ENCODE assay signal across 14 cellular contexts in genomic region chr2:197941715-197942114, GRCh38.
DNase-seq lines count a peak whose midpoint lies in the region; ATAC-seq and TF ChIP-seq lines count a peak whose summit lies in the region.
"Had no signal": no experiment of that assay in that cellular context is flagged by ENCODE, and none has a peak within 500 bp of the region (broad histone marks: within the 10 kb centered on the region; RNA-seq: fewer than 3 reads in every experiment).

No MANE protein-coding gene starts in this region.

- H3K36me3 ChIP-seq in neural progenitor cell = no peaks in the 10 kb centered on the region
- H3K36me3 ChIP-seq: BLaER1 had no signal

- H3K4me1 Mint-ChIP-seq in activated CD4-positive, alpha-beta T cell treated with anti-CD3 and anti-CD28 coated beads for 36 hours = peaks cover 68% of the 10 kb centered on the region
- peaks cover 25% of the 10 kb centered on the region for H3K4me1 Mint-ChIP-seq in stimulated activated naive CD8-positive, alpha-beta T cell treated with anti-CD3 and anti-CD28 coated beads, Interleukin-15, amount 100 ng/mL, for 72 hours
- peaks cover 7% of the 10 kb centered on the region for H3K4me1 Mint-ChIP-seq in neural progenitor cell

- H3K27ac Mint-ChIP-seq in activated CD4-positive, alpha-beta T cell treated with anti-CD3 and anti-CD28 coated beads for 36 hours = no peak overlapping the region
- no peak overlapping the region for H3K27ac Mint-ChIP-seq in stimulated activated naive CD8-positive, alpha-beta T cell treated with anti-CD3 and anti-CD28 coated beads, Interleukin-15, amount 100 ng/mL, for 72 hours
- H3K27ac Mint-ChIP-seq in neural progenitor cell = no peak overlapping the region

- H3K9me3 Mint-ChIP-seq in activated CD4-positive, alpha-beta T cell treated with anti-CD3 and anti-CD28 coated beads for 36 hours (ENCODE audit: low read depth) = peaks cover 2% of the 10 kb centered on the region
- peaks cover 0 to 4% of the 10 kb centered on the region in 2 donors for H3K9me3 Mint-ChIP-seq in stimulated activated naive CD8-positive, alpha-beta T cell treated with anti-CD3 and anti-CD28 coated beads, Interleukin-15, amount 100 ng/mL, for 72 hours
- no peaks in the 10 kb centered on the region for H3K9me3 Mint-ChIP-seq in neural progenitor cell

- no peak for DNase-seq in activated CD4-positive, alpha-beta T cell treated with anti-CD3 and anti-CD28 coated beads for 36 hours
- no peak for DNase-seq in activated CD4-positive, alpha-beta T cell treated with anti-CD3 and anti-CD28 coated beads for 48 hours
- no peak for DNase-seq in stimulated activated naive CD8-positive, alpha-beta T cell treated with anti-CD3 and anti-CD28 coated beads, Interleukin-15, Interleukin-2, amounts not matched to agents 100 U/mL and 50 U/mL, for 24 hours
- no peak for DNase-seq in stimulated activated naive CD8-positive, alpha-beta T cell treated with anti-CD3 and anti-CD28 coated beads, Interleukin-15, amount 100 ng/mL, for 72 hours
- no peak for DNase-seq in neural progenitor cell (ENCODE audit: low spot score)
- DNase-seq: 8988T, AML-193, DMS53, GF-D8, GM23248 had no signal

- no peak overlapping the region for H3K4me2 ChIP-seq in neural progenitor cell
- H3K4me2 ChIP-seq: BLaER1 had no signal

- H3K4me3 ChIP-seq in neural progenitor cell = no peak overlapping the region
- H3K4me3 ChIP-seq: BLaER1, GM23248 had no signal

- H3K4me1 ChIP-seq in neural progenitor cell = peaks cover 3% of the 10 kb centered on the region
- H3K4me1 ChIP-seq: BLaER1 had no signal

- H3K4me3 Mint-ChIP-seq in activated CD4-positive, alpha-beta T cell treated with anti-CD3 and anti-CD28 coated beads for 36 hours = no peak overlapping the region
- H3K4me3 Mint-ChIP-seq in stimulated activated naive CD8-positive, alpha-beta T cell treated with anti-CD3 and anti-CD28 coated beads, Interleukin-15, amount 100 ng/mL, for 72 hours = no peak overlapping the region
- no peak overlapping the region for H3K4me3 Mint-ChIP-seq in neural progenitor cell

- no peak overlapping the region for H3K9ac ChIP-seq in neural progenitor cell
- H3K9ac ChIP-seq: BLaER1, GM23248 had no signal

- TF ChIP-seq CTCF in neural progenitor cell (IDR thresholded peaks at IDR 0.05) = no peak

- POLR2A ChIA-PET in activated CD4-positive, alpha-beta T cell treated with anti-CD3 and anti-CD28 coated beads for 36 hours (lab: Charles Lee) = no interaction called here

- H3F3A ChIP-seq in neural progenitor cell (ENCODE audit: low read depth) = no peaks in the 10 kb centered on the region

- peak overlapping the region; percentile 26 for H2AFZ ChIP-seq in neural progenitor cell (replicated peaks)
- H2AFZ ChIP-seq: GM23248 had no signal

- H3K27me3 ChIP-seq in neural progenitor cell = no peaks in the 10 kb centered on the region
- H3K27me3 ChIP-seq: BLaER1 had no signal

- H3K27me3 Mint-ChIP-seq in activated CD4-positive, alpha-beta T cell treated with anti-CD3 and anti-CD28 coated beads for 36 hours = no peaks in the 10 kb centered on the region
- no peaks in the 10 kb centered on the region for H3K27me3 Mint-ChIP-seq in stimulated activated naive CD8-positive, alpha-beta T cell treated with anti-CD3 and anti-CD28 coated beads, Interleukin-15, amount 100 ng/mL, for 72 hours
- no peaks in the 10 kb centered on the region for H3K27me3 Mint-ChIP-seq in neural progenitor cell (ENCODE audit: insufficient read depth, low read depth)

- H4K20me1 ChIP-seq in neural progenitor cell (ENCODE audit: low read depth) = no peaks in the 10 kb centered on the region
- H4K20me1 ChIP-seq: BLaER1 had no signal

- no peak overlapping the region for H3K27ac ChIP-seq in neural progenitor cell
- H3K27ac ChIP-seq: BLaER1, GM23248, HL-60 had no signal

- no peaks in the 10 kb centered on the region for H3K9me3 ChIP-seq in neural progenitor cell (ENCODE audit: low read depth)
- H3K9me3 ChIP-seq: BLaER1 had no signal

- ATAC-seq in activated CD4-positive, alpha-beta T cell treated with anti-CD3 and anti-CD28 coated beads for 36 hours = peak; percentile 63
- ATAC-seq in stimulated activated naive CD8-positive, alpha-beta T cell treated with anti-CD3 and anti-CD28 coated beads, Interleukin-15, Interleukin-2, amounts not matched to agents 100 U/mL and 50 U/mL, for 24 hours = peak; percentile 95
- ATAC-seq in stimulated activated naive CD8-positive, alpha-beta T cell treated with anti-CD3 and anti-CD28 coated beads, Interleukin-15, amount 100 ng/mL, for 72 hours = no peak
- ATAC-seq in GM18517 (IDR thresholded peaks at IDR 0.05; ENCODE audit: unreplicated experiment) = no peak
- ATAC-seq in GM19035 (IDR thresholded peaks at IDR 0.05; ENCODE audit: unreplicated experiment) = no peak

- CTCF ChIA-PET in activated CD4-positive, alpha-beta T cell treated with anti-CD3 and anti-CD28 coated beads for 36 hours (lab: Charles Lee) = interaction anchor here (0.6 to 1.0 kb wide), 3 partner anchors 8 to 1533 kb away, joined by 3 to 5 read pairs (median 3); no protein-coding TSS in a partner anchor

- no peaks in the 10 kb centered on the region for H3K36me3 Mint-ChIP-seq in activated CD4-positive, alpha-beta T cell treated with anti-CD3 and anti-CD28 coated beads for 36 hours (ENCODE audit: low read depth)
- no peaks in the 10 kb centered on the region for H3K36me3 Mint-ChIP-seq in neural progenitor cell

- no peaks in the 10 kb centered on the region for H3K79me2 ChIP-seq in neural progenitor cell (ENCODE audit: low read depth)

- intact Hi-C loops in activated CD4-positive, alpha-beta T cell treated with anti-CD3 and anti-CD28 coated beads for 36 hours (cut with DNase I, micrococcal nuclease) = no loop called here

Comparison
In these comparisons a context has a peak if more than half of its experiments do, and no peak if none do; other contexts are left out.
1. ATAC-seq: peak in activated CD4-positive, alpha-beta T cell treated with anti-CD3 and anti-CD28 coated beads for 36 hours (single experiment) and stimulated activated naive CD8-positive, alpha-beta T cell treated with anti-CD3 and anti-CD28 coated beads, Interleukin-15, Interleukin-2, amounts not matched to agents 100 U/mL and 50 U/mL, for 24 hours (single experiment); none in stimulated activated naive CD8-positive, alpha-beta T cell treated with anti-CD3 and anti-CD28 coated beads, Interleukin-15, amount 100 ng/mL, for 72 hours (single experiment), GM18517 (single experiment) and GM19035 (single experiment).